In the genomic region with DNA sequence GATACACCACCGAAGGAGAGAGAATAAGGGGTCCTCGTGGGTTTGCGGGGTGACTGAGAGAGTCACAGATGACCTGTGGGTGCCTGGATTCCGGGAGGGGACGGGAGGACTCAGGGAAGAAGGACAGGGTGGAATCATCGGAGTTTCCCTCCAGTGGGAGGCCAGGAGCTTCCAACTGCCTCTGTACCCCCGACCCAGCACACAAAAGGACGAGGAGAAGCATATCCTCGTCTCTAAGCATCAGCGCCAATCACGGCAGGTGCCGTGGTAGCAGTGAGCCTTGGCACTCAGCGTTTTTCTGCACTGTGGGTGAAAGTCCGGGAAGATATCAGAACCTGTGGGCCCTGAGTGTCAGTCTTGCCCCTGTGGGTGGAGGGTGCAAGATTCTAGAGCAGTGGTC, we compare ENCODE assay signal across 2 cellular contexts.
TF ChIP-seq lines count a peak whose summit lies in the region.

No MANE protein-coding gene starts in this region.

TF ChIP-seq in GM23338, 12 proteins besides CTCF, POLR2A, EP300 and RAD21:
- no peak for TF ChIP-seq CREB1 (CRISPR knock-in tag; IDR thresholded peaks at IDR 0.05; ENCODE audit: low read depth)
- no peak for TF ChIP-seq POLR2AphosphoS5 (IDR thresholded peaks at IDR 0.05; ENCODE audit: low read depth)
- TF ChIP-seq EZH2phosphoT487 (IDR thresholded peaks at IDR 0.05; ENCODE audit: unreplicated experiment): no peak
- TF ChIP-seq, protein P1, sequence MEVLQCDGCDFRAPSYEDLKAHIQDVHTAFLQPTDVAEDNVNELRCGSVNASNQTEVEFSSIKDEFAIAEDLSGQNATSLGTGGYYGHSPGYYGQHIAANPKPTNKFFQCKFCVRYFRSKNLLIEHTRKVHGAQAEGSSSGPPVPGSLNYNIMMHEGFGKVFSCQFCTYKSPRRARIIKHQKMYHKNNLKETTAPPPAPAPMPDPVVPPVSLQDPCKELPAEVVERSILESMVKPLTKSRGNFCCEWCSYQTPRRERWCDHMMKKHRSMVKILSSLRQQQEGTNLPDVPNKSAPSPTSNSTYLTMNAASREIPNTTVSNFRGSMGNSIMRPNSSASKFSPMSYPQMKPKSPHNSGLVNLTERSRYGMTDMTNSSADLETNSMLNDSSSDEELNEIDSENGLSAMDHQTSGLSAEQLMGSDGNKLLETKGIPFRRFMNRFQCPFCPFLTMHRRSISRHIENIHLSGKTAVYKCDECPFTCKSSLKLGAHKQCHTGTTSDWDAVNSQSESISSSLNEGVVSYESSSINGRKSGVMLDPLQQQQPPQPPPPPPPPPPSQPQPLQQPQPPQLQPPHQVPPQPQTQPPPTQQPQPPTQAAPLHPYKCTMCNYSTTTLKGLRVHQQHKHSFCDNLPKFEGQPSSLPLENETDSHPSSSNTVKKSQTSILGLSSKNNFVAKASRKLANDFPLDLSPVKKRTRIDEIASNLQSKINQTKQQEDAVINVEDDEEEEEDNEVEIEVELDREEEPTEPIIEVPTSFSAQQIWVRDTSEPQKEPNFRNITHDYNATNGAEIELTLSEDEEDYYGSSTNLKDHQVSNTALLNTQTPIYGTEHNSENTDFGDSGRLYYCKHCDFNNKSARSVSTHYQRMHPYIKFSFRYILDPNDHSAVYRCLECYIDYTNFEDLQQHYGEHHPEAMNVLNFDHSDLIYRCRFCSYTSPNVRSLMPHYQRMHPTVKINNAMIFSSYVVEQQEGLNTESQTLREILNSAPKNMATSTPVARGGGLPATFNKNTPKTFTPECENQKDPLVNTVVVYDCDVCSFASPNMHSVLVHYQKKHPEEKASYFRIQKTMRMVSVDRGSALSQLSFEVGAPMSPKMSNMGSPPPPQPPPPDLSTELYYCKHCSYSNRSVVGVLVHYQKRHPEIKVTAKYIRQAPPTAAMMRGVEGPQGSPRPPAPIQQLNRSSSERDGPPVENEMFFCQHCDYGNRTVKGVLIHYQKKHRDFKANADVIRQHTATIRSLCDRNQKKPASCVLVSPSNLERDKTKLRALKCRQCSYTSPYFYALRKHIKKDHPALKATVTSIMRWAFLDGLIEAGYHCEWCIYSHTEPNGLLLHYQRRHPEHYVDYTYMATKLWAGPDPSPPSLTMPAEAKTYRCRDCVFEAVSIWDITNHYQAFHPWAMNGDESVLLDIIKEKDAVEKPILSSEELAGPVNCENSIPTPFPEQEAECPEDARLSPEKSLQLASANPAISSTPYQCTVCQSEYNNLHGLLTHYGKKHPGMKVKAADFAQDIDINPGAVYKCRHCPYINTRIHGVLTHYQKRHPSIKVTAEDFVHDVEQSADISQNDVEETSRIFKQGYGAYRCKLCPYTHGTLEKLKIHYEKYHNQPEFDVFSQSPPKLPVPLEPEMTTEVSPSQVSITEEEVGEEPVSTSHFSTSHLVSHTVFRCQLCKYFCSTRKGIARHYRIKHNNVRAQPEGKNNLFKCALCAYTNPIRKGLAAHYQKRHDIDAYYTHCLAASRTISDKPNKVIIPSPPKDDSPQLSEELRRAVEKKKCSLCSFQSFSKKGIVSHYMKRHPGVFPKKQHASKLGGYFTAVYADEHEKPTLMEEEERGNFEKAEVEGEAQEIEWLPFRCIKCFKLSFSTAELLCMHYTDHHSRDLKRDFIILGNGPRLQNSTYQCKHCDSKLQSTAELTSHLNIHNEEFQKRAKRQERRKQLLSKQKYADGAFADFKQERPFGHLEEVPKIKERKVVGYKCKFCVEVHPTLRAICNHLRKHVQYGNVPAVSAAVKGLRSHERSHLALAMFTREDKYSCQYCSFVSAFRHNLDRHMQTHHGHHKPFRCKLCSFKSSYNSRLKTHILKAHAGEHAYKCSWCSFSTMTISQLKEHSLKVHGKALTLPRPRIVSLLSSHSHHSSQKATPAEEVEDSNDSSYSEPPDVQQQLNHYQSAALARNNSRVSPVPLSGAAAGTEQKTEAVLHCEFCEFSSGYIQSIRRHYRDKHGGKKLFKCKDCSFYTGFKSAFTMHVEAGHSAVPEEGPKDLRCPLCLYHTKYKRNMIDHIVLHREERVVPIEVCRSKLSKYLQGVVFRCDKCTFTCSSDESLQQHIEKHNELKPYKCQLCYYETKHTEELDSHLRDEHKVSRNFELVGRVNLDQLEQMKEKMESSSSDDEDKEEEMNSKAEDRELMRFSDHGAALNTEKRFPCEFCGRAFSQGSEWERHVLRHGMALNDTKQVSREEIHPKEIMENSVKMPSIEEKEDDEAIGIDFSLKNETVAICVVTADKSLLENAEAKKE (CRISPR knock-in tag; IDR thresholded peaks at IDR 0.05): no peak
- TF ChIP-seq NANOG (IDR thresholded peaks at IDR 0.05; ENCODE audit: borderline replicate concordance): no peak
- TF ChIP-seq JUNB (IDR thresholded peaks at IDR 0.05; ENCODE audit: unreplicated experiment): no peak
- no peak for TF ChIP-seq ZNF114 (CRISPR knock-in tag; IDR thresholded peaks at IDR 0.05)
- no peak for TF ChIP-seq STAT1 (IDR thresholded peaks at IDR 0.05; ENCODE audit: unreplicated experiment)
- TF ChIP-seq, protein P2, sequence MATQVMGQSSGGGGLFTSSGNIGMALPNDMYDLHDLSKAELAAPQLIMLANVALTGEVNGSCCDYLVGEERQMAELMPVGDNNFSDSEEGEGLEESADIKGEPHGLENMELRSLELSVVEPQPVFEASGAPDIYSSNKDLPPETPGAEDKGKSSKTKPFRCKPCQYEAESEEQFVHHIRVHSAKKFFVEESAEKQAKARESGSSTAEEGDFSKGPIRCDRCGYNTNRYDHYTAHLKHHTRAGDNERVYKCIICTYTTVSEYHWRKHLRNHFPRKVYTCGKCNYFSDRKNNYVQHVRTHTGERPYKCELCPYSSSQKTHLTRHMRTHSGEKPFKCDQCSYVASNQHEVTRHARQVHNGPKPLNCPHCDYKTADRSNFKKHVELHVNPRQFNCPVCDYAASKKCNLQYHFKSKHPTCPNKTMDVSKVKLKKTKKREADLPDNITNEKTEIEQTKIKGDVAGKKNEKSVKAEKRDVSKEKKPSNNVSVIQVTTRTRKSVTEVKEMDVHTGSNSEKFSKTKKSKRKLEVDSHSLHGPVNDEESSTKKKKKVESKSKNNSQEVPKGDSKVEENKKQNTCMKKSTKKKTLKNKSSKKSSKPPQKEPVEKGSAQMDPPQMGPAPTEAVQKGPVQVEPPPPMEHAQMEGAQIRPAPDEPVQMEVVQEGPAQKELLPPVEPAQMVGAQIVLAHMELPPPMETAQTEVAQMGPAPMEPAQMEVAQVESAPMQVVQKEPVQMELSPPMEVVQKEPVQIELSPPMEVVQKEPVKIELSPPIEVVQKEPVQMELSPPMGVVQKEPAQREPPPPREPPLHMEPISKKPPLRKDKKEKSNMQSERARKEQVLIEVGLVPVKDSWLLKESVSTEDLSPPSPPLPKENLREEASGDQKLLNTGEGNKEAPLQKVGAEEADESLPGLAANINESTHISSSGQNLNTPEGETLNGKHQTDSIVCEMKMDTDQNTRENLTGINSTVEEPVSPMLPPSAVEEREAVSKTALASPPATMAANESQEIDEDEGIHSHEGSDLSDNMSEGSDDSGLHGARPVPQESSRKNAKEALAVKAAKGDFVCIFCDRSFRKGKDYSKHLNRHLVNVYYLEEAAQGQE (IDR thresholded peaks at IDR 0.05; ENCODE audit: unreplicated experiment): no peak
- TF ChIP-seq, protein P3, sequence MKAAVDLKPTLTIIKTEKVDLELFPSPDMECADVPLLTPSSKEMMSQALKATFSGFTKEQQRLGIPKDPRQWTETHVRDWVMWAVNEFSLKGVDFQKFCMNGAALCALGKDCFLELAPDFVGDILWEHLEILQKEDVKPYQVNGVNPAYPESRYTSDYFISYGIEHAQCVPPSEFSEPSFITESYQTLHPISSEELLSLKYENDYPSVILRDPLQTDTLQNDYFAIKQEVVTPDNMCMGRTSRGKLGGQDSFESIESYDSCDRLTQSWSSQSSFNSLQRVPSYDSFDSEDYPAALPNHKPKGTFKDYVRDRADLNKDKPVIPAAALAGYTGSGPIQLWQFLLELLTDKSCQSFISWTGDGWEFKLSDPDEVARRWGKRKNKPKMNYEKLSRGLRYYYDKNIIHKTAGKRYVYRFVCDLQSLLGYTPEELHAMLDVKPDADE (IDR thresholded peaks at IDR 0.05): no peak

TF ChIP-seq in H1, 55 proteins besides CTCF, POLR2A, EP300 and RAD21:
- TF ChIP-seq YY1 (IDR thresholded peaks at IDR 0.05; ENCODE audit: low read depth, low read length): no peak
- no peak for TF ChIP-seq RXRA (IDR thresholded peaks at IDR 0.05; ENCODE audit: insufficient read depth, low read depth, low read length)
- TF ChIP-seq CHD1 (IDR thresholded peaks at IDR 0.05; ENCODE audit: low read depth, low read length): no peak
- no peak for TF ChIP-seq SUZ12 (IDR thresholded peaks at IDR 0.05; ENCODE audit: low read length)
- TF ChIP-seq, protein P4, sequence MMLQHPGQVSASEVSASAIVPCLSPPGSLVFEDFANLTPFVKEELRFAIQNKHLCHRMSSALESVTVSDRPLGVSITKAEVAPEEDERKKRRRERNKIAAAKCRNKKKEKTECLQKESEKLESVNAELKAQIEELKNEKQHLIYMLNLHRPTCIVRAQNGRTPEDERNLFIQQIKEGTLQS (IDR thresholded peaks at IDR 0.05; ENCODE audit: insufficient read depth, low read depth, low read length): no peak
- no peak for TF ChIP-seq CTBP2 (IDR thresholded peaks at IDR 0.05; ENCODE audit: borderline replicate concordance, insufficient read depth, insufficient read length, low read length)
- TF ChIP-seq SP2 (IDR thresholded peaks at IDR 0.05; ENCODE audit: low read length): no peak
- TF ChIP-seq HDAC2 (IDR thresholded peaks at IDR 0.05; ENCODE audit: borderline replicate concordance in 1 of 2, low read depth in 2 of 2, low read length in 2 of 2): no peak
- TF ChIP-seq TAF1 (IDR thresholded peaks at IDR 0.05; ENCODE audit: low read depth, low read length): no peak
- TF ChIP-seq, protein P5, sequence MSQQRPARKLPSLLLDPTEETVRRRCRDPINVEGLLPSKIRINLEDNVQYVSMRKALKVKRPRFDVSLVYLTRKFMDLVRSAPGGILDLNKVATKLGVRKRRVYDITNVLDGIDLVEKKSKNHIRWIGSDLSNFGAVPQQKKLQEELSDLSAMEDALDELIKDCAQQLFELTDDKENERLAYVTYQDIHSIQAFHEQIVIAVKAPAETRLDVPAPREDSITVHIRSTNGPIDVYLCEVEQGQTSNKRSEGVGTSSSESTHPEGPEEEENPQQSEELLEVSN (IDR thresholded peaks at IDR 0.05): no peak
- no peak for TF ChIP-seq RNF2 (IDR thresholded peaks at IDR 0.05; ENCODE audit: borderline replicate concordance, low read depth, low read length, missing control alignments, poor library complexity, severe bottlenecking)
- TF ChIP-seq RFX5 (IDR thresholded peaks at IDR 0.05; ENCODE audit: borderline replicate concordance, low read depth, low read length): no peak
